In the genomic region with DNA sequence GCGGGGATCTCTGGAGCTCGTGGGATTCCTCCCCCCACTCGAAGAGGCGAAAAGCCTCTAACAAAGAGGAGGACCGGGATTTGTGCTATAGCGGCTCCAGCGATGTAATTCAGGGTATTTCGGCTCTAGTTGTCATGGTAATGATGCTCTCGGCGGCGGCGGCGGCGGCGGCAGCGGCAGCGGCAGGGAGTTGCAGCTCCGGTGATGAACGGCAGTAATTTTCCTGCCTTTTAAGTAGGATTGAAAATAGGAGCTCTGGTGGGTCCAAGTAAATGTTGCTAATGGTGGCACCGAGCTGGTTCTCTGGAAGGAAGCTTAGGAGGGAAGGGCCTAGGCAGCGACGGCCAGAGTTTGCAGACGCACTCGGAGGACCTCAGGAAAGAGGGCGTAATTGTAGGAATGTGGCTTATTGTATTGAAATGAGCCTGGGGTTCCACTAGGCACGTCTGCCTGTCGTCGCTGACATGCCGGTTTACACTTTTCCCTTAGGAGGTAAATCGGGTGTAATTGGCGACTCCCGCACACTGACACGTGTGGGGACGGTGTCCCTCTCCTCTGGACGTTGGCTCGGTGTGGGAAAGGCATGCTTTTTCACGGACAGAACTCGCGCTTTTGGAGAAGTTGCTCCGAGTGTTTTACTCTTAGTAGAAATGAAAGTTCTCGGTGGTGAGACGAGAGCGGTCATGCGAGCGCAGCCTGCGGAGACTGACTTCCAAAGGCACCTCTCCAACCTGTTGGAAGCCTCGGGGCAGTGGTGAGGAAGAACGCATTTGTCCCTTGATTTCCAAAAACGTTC, we compare ENCODE assay signal across 8 cellular contexts. TPM values are rescaled to one million over a fixed set of nuclear protein-coding genes. Genes with fewer than 3 reads are reported as not detected.
A peak's percentile ranks its signal among the peaks of the same experiment; 100 is the strongest.
DNase-seq lines count a peak whose midpoint lies in the region; ATAC-seq and TF ChIP-seq lines count a peak whose summit lies in the region.

No MANE protein-coding gene starts in this region.

- H3K4me3 ChIP-seq in epithelial cell of esophagus (ENCODE audit: low read length) (peak overlapping the region; percentile 69), muscle layer of duodenum (ENCODE audit: low read depth in 1 of 2, low read length in 2 of 2) (peak overlapping the region; percentile 85 to 93), thoracic aorta (peak overlapping the region; percentile 87)

- TF ChIP-seq CTCF in epithelial cell of esophagus (IDR thresholded peaks at IDR 0.05; ENCODE audit: insufficient read depth, low read depth, low read length, missing control alignments), result no peak
- TF ChIP-seq CTCF in thoracic aorta (IDR thresholded peaks at IDR 0.05), result no peak

- ATAC-seq in thoracic aorta (ENCODE audit: insufficient number of reproducible peaks, low FRiP score, low read depth), result no peak
- no peak for ATAC-seq in GM21381 (IDR thresholded peaks at IDR 0.05; ENCODE audit: unreplicated experiment)

- H3K36me3 ChIP-seq in muscle layer of duodenum (ENCODE audit: control insufficient read depth in 1 of 2, insufficient read depth in 2 of 2, low read length in 2 of 2) (peaks cover 0 to 9% of the 10 kb centered on the region in 2 donors), thoracic aorta (no peaks in the 10 kb centered on the region)

- H3K9me3 ChIP-seq in muscle layer of duodenum (ENCODE audit: control insufficient read depth in 1 of 2, low read length in 2 of 2) (no peaks in the 10 kb centered on the region), thoracic aorta (no peaks in the 10 kb centered on the region)

- DNase-seq in NCI-H510A treated with DMSO at 0.1 percent for 48 hours (lab: John Stamatoyannopoulos, UW), result peak; percentile 19
- DNase-seq in NCI-H510A (lab: John Stamatoyannopoulos, UW), result no peak
- DNase-seq in NCI-H345 treated with DMSO at 0.1 percent for 48 hours (lab: John Stamatoyannopoulos, UW; ENCODE audit: unreplicated experiment), result peak; percentile 16
- peak; percentile 63 for DNase-seq in activated CD8-positive, alpha-beta memory T cell treated with anti-CD3 and anti-CD28 coated beads, Interleukin-2, amount 50 U/mL, for 4 hours
- DNase-seq in epithelial cell of esophagus (ENCODE audit: low read depth), result peak; percentile 41
- no peak for DNase-seq in thoracic aorta (ENCODE audit: low spot score)

- H3K27ac ChIP-seq in muscle layer of duodenum (ENCODE audit: low read length), result peak overlapping the region; percentile 63
- peak overlapping the region; percentile 91 to 95 for H3K27ac ChIP-seq in thoracic aorta

- H3K4me1 ChIP-seq in muscle layer of duodenum (ENCODE audit: control insufficient read depth in 1 of 2, insufficient read depth in 2 of 2, low read length in 2 of 2), result peaks cover 11 to 26% of the 10 kb centered on the region in 2 donors
- H3K4me1 ChIP-seq in thoracic aorta (ENCODE audit: control insufficient read depth in 1 of 2, low read depth in 2 of 2), result peaks cover 13 to 22% of the 10 kb centered on the region in 2 donors

- H3K27me3 ChIP-seq in muscle layer of duodenum (ENCODE audit: low read depth, low read length) (peaks cover 30% of the 10 kb centered on the region), thoracic aorta (replicated peaks; ENCODE audit: insufficient read depth) (no peaks in the 10 kb centered on the region)

RNA-seq across cellular contexts. Expression of a gene that starts 1.1 kb away (rescaled TPM):
- 10 to 100 TPM in 1 of 2 donors, 1 to 10 TPM in 1; 9.7 to 36.9 TPM for total RNA-seq in thoracic aorta

Comparison
In these comparisons a context has a peak if more than half of its experiments do, and no peak if none do; other contexts are left out.
1. DNase-seq: peak in NCI-H510A treated with DMSO at 0.1 percent for 48 hours (single experiment), NCI-H345 treated with DMSO at 0.1 percent for 48 hours (single experiment), activated CD8-positive, alpha-beta memory T cell treated with anti-CD3 and anti-CD28 coated beads, Interleukin-2, amount 50 U/mL, for 4 hours (single experiment) and epithelial cell of esophagus (single experiment); none in NCI-H510A (single experiment) and thoracic aorta (single experiment).
2. Peak in every context shown above with its lines, with median percentiles within 50 percentile points of each other: H3K4me3 ChIP-seq.